22 cellular contexts compared by ENCODE assay signal in the genomic region with DNA sequence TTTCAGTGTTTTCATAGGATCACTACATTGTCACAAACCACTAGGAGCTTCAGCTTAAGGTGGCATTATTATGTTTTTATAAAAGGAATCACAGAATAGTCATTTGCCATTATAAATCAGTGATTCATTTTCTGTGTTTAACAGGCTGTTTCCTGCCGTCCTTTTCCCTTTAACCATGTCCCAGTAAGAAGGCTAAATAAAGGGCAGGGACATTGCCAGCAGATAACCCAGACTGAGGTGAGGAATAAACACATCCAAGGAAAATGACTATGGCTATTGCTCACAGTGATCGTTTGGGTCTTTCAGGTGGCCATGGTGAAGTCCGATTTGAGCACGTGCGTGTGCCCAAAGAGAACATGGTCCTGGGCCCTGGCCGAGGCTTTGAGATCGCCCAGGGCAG.
"Had no signal": no experiment of that assay in that cellular context is flagged by ENCODE, and none has a peak within 500 bp of the region (broad histone marks: within the 10 kb centered on the region; RNA-seq: fewer than 3 reads in every experiment).

No MANE protein-coding gene starts in this region.

- H3K9me3 ChIP-seq: lower lobe of right lung, thyroid gland, upper lobe of right lung had no signal

- H3K9ac ChIP-seq: neural progenitor cell had no signal

- H3K4me1 ChIP-seq: foreskin keratinocyte, neural progenitor cell had no signal

- H3K27ac Mint-ChIP-seq: activated B cell treated with CpG ODN at 0.5 μM for 24 hours; activated CD4-positive, alpha-beta memory T cell treated with anti-CD3 and anti-CD28 coated beads for 36 hours; activated naive CD4-positive, alpha-beta T cell treated with anti-CD3 and anti-CD28 coated beads for 36 hours; activated naive CD8-positive, alpha-beta T cell treated with anti-CD3 and anti-CD28 coated beads, Interleukin-2, amount 10 ng/mL, durations not matched to agents 7 days and 5 days; mesothelial cell of epicardium; naive thymus-derived CD8-positive, alpha-beta T cell; neural progenitor cell; progenitor cell of endocrine pancreas; T-helper 1 cell treated with Interleukin-12 subunit alpha and Interleukin-12 subunit beta and Interleukin-4 antibody, amounts not matched to agents 30 μg/mL and 1 μg/mL, for 36 hours had no signal

- H3K36me3 Mint-ChIP-seq: activated naive CD8-positive, alpha-beta T cell treated with anti-CD3 and anti-CD28 coated beads, Interleukin-2, amount 10 ng/mL, durations not matched to agents 7 days and 5 days had no signal

- H3K4me3 Mint-ChIP-seq: activated B cell treated with CpG ODN at 0.5 μM for 24 hours; activated CD4-positive, alpha-beta memory T cell treated with anti-CD3 and anti-CD28 coated beads for 36 hours; activated naive CD4-positive, alpha-beta T cell treated with anti-CD3 and anti-CD28 coated beads for 36 hours; activated naive CD8-positive, alpha-beta T cell treated with anti-CD3 and anti-CD28 coated beads, Interleukin-2, amount 10 ng/mL, durations not matched to agents 7 days and 5 days; mesothelial cell of epicardium; naive thymus-derived CD8-positive, alpha-beta T cell; neural progenitor cell; T-helper 1 cell treated with Interleukin-12 subunit alpha and Interleukin-12 subunit beta and Interleukin-4 antibody, amounts not matched to agents 30 μg/mL and 1 μg/mL, for 36 hours had no signal

- H3K27me3 Mint-ChIP-seq: activated B cell treated with CpG ODN at 0.5 μM for 24 hours; activated CD4-positive, alpha-beta memory T cell treated with anti-CD3 and anti-CD28 coated beads for 36 hours; activated naive CD8-positive, alpha-beta T cell treated with anti-CD3 and anti-CD28 coated beads, Interleukin-2, amount 10 ng/mL, durations not matched to agents 7 days and 5 days; naive thymus-derived CD8-positive, alpha-beta T cell; progenitor cell of endocrine pancreas had no signal

- H3K4me3 ChIP-seq: cardiac muscle cell, lower lobe of right lung, neural progenitor cell, thyroid gland, upper lobe of right lung had no signal

- ATAC-seq: foreskin keratinocyte; lower lobe of right lung; naive thymus-derived CD8-positive, alpha-beta T cell; stimulated activated naive CD8-positive, alpha-beta T cell treated with anti-CD3 and anti-CD28 coated beads, Interleukin-15, Interleukin-2, amounts not matched to agents 100 U/mL and 50 U/mL, for 24 hours; upper lobe of right lung had no signal

- H3K27ac ChIP-seq: cardiac muscle cell, foreskin keratinocyte, lower lobe of right lung, neural progenitor cell, thyroid gland, upper lobe of right lung had no signal

- DNase-seq: activated B cell treated with CpG ODN at 0.5 μM for 24 hours; activated CD4-positive, alpha-beta memory T cell treated with anti-CD3 and anti-CD28 coated beads for 36 hours; activated CD4-positive, alpha-beta T cell treated with anti-CD3 and anti-CD28 coated beads for 48 hours; activated naive CD4-positive, alpha-beta T cell treated with anti-CD3 and anti-CD28 coated beads for 36 hours; activated naive CD8-positive, alpha-beta T cell treated with anti-CD3 and anti-CD28 coated beads, Interleukin-2, amount 10 ng/mL, durations not matched to agents 7 days and 5 days; activated T-cell treated with anti-CD3 and anti-CD28 coated beads, Interleukin-2, amount 50 U/mL, for 48 hours; erythroblast; foreskin keratinocyte; glutamatergic neuron; lower lobe of right lung; naive thymus-derived CD8-positive, alpha-beta T cell; retina; stimulated activated CD4-positive, alpha-beta T cell treated with anti-CD3 and anti-CD28 coated beads, Interleukin-4, amount 100 ng/mL, for 24 hours; stimulated activated naive CD8-positive, alpha-beta T cell treated with anti-CD3 and anti-CD28 coated beads, Interleukin-15, Interleukin-2, amounts not matched to agents 100 U/mL and 50 U/mL, for 24 hours; T1000; thyroid gland; upper lobe of right lung had no signal

- H3K4me1 Mint-ChIP-seq: activated B cell treated with CpG ODN at 0.5 μM for 24 hours; mesothelial cell of epicardium; naive thymus-derived CD8-positive, alpha-beta T cell; neural progenitor cell had no signal

- H3K27me3 ChIP-seq: cardiac muscle cell, foreskin keratinocyte, neural progenitor cell, thyroid gland, upper lobe of right lung had no signal

- H3K36me3 ChIP-seq: neural progenitor cell had no signal

- H3K4me2 ChIP-seq: neural progenitor cell had no signal

- H3K9me3 Mint-ChIP-seq: activated B cell treated with CpG ODN at 0.5 μM for 24 hours; activated CD4-positive, alpha-beta memory T cell treated with anti-CD3 and anti-CD28 coated beads for 36 hours; activated naive CD4-positive, alpha-beta T cell treated with anti-CD3 and anti-CD28 coated beads for 36 hours; activated naive CD8-positive, alpha-beta T cell treated with anti-CD3 and anti-CD28 coated beads, Interleukin-2, amount 10 ng/mL, durations not matched to agents 7 days and 5 days; mesothelial cell of epicardium; naive thymus-derived CD8-positive, alpha-beta T cell; neural progenitor cell; T-helper 1 cell treated with Interleukin-12 subunit alpha and Interleukin-12 subunit beta and Interleukin-4 antibody, amounts not matched to agents 30 μg/mL and 1 μg/mL, for 36 hours had no signal

- H2AFZ ChIP-seq: neural progenitor cell had no signal
